1 cellular context compared by ENCODE assay signal in the genomic region with DNA sequence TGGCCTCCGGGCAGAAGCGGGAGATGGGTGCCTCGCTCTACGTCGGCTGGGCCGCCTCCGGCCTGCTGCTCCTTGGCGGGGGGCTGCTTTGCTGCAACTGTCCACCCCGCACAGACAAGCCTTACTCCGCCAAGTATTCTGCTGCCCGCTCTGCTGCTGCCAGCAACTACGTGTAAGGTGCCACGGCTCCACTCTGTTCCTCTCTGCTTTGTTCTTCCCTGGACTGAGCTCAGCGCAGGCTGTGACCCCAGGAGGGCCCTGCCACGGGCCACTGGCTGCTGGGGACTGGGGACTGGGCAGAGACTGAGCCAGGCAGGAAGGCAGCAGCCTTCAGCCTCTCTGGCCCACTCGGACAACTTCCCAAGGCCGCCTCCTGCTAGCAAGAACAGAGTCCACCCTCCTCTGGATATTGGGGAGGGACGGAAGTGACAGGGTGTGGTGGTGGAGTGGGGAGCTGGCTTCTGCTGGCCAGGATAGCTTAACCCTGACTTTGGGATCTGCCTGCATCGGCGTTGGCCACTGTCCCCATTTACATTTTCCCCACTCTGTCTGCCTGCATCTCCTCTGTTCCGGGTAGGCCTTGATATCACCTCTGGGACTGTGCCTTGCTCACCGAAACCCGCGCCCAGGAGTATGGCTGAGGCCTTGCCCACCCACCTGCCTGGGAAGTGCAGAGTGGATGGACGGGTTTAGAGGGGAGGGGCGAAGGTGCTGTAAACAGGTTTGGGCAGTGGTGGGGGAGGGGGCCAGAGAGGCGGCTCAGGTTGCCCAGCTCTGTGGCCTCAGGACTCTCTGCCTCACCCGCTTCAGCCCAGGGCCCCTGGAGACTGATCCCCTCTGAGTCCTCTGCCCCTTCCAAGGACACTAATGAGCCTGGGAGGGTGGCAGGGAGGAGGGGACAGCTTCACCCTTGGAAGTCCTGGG.
A peak's percentile ranks its signal among the peaks of the same experiment; 100 is the strongest.
TF ChIP-seq lines count a peak whose summit lies in the region.

No MANE protein-coding gene starts in this region.

TF ChIP-seq in HepG2, 621 proteins besides CTCF, POLR2A, EP300 and RAD21 (continued from another document and continues in another):
- TF ChIP-seq ZNF10 (CRISPR knock-in tag; IDR thresholded peaks at IDR 0.05; ENCODE audit: borderline replicate concordance, low read depth) = no peak
- no peak for TF ChIP-seq MTA3 (CRISPR knock-in tag; IDR thresholded peaks at IDR 0.05)
- TF ChIP-seq, protein P1, sequence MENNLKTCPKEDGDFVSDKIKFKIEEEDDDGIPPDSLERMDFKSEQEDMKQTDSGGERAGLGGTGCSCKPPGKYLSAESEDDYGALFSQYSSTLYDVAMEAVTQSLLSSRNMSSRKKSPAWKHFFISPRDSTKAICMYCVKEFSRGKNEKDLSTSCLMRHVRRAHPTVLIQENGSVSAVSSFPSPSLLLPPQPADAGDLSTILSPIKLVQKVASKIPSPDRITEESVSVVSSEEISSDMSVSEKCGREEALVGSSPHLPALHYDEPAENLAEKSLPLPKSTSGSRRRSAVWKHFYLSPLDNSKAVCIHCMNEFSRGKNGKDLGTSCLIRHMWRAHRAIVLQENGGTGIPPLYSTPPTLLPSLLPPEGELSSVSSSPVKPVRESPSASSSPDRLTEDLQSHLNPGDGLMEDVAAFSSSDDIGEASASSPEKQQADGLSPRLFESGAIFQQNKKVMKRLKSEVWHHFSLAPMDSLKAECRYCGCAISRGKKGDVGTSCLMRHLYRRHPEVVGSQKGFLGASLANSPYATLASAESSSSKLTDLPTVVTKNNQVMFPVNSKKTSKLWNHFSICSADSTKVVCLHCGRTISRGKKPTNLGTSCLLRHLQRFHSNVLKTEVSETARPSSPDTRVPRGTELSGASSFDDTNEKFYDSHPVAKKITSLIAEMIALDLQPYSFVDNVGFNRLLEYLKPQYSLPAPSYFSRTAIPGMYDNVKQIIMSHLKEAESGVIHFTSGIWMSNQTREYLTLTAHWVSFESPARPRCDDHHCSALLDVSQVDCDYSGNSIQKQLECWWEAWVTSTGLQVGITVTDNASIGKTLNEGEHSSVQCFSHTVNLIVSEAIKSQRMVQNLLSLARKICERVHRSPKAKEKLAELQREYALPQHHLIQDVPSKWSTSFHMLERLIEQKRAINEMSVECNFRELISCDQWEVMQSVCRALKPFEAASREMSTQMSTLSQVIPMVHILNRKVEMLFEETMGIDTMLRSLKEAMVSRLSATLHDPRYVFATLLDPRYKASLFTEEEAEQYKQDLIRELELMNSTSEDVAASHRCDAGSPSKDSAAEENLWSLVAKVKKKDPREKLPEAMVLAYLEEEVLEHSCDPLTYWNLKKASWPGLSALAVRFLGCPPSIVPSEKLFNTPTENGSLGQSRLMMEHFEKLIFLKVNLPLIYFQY (CRISPR knock-in tag; IDR thresholded peaks at IDR 0.05; ENCODE audit: borderline replicate concordance) = no peak
- no peak for TF ChIP-seq ZNF329 (CRISPR knock-in tag; IDR thresholded peaks at IDR 0.05; ENCODE audit: low read depth)
- TF ChIP-seq ZNF205 (CRISPR knock-in tag; IDR thresholded peaks at IDR 0.05) = no peak
- TF ChIP-seq, protein P2, sequence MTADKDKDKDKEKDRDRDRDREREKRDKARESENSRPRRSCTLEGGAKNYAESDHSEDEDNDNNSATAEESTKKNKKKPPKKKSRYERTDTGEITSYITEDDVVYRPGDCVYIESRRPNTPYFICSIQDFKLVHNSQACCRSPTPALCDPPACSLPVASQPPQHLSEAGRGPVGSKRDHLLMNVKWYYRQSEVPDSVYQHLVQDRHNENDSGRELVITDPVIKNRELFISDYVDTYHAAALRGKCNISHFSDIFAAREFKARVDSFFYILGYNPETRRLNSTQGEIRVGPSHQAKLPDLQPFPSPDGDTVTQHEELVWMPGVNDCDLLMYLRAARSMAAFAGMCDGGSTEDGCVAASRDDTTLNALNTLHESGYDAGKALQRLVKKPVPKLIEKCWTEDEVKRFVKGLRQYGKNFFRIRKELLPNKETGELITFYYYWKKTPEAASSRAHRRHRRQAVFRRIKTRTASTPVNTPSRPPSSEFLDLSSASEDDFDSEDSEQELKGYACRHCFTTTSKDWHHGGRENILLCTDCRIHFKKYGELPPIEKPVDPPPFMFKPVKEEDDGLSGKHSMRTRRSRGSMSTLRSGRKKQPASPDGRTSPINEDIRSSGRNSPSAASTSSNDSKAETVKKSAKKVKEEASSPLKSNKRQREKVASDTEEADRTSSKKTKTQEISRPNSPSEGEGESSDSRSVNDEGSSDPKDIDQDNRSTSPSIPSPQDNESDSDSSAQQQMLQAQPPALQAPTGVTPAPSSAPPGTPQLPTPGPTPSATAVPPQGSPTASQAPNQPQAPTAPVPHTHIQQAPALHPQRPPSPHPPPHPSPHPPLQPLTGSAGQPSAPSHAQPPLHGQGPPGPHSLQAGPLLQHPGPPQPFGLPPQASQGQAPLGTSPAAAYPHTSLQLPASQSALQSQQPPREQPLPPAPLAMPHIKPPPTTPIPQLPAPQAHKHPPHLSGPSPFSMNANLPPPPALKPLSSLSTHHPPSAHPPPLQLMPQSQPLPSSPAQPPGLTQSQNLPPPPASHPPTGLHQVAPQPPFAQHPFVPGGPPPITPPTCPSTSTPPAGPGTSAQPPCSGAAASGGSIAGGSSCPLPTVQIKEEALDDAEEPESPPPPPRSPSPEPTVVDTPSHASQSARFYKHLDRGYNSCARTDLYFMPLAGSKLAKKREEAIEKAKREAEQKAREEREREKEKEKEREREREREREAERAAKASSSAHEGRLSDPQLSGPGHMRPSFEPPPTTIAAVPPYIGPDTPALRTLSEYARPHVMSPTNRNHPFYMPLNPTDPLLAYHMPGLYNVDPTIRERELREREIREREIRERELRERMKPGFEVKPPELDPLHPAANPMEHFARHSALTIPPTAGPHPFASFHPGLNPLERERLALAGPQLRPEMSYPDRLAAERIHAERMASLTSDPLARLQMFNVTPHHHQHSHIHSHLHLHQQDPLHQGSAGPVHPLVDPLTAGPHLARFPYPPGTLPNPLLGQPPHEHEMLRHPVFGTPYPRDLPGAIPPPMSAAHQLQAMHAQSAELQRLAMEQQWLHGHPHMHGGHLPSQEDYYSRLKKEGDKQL (CRISPR knock-in tag; IDR thresholded peaks at IDR 0.05; ENCODE audit: low read depth) = no peak
- peak; percentile 41; the same call in 1 of the 2 replicates for TF ChIP-seq FOXO1 (CRISPR knock-in tag; IDR thresholded peaks at IDR 0.05)
- no peak for TF ChIP-seq MIXL1 (CRISPR knock-in tag; IDR thresholded peaks at IDR 0.05)
- no peak for TF ChIP-seq PRPF4 (IDR thresholded peaks at IDR 0.05; ENCODE audit: low read depth, low read length, poor library complexity, severe bottlenecking)
- TF ChIP-seq ZSCAN20 (CRISPR knock-in tag; IDR thresholded peaks at IDR 0.05; ENCODE audit: borderline replicate concordance) = no peak
- TF ChIP-seq, protein P3, sequence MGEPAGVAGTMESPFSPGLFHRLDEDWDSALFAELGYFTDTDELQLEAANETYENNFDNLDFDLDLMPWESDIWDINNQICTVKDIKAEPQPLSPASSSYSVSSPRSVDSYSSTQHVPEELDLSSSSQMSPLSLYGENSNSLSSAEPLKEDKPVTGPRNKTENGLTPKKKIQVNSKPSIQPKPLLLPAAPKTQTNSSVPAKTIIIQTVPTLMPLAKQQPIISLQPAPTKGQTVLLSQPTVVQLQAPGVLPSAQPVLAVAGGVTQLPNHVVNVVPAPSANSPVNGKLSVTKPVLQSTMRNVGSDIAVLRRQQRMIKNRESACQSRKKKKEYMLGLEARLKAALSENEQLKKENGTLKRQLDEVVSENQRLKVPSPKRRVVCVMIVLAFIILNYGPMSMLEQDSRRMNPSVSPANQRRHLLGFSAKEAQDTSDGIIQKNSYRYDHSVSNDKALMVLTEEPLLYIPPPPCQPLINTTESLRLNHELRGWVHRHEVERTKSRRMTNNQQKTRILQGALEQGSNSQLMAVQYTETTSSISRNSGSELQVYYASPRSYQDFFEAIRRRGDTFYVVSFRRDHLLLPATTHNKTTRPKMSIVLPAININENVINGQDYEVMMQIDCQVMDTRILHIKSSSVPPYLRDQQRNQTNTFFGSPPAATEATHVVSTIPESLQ (CRISPR knock-in tag; conservative IDR thresholded peaks at IDR 0.05) = no peak
- no peak for TF ChIP-seq ZBTB43 (CRISPR knock-in tag; conservative IDR thresholded peaks at IDR 0.05)
- no peak for TF ChIP-seq SNRNP70 (IDR thresholded peaks at IDR 0.05; ENCODE audit: low read depth, low read length)
- no peak for TF ChIP-seq ZNF558 (CRISPR knock-in tag; IDR thresholded peaks at IDR 0.05; ENCODE audit: borderline replicate concordance)
- no peak; the same call in 1 of the 2 replicates for TF ChIP-seq NR2F6 (IDR thresholded peaks at IDR 0.05)
- no peak for TF ChIP-seq NR2F6 (CRISPR knock-in tag; IDR thresholded peaks at IDR 0.05)
- no peak for TF ChIP-seq ZNF564 (CRISPR knock-in tag; IDR thresholded peaks at IDR 0.05)
- peak; percentile 42; the same call in 1 of the 2 replicates for TF ChIP-seq ZNF572 (CRISPR knock-in tag; IDR thresholded peaks at IDR 0.05)
- TF ChIP-seq PHF5A (CRISPR knock-in tag; IDR thresholded peaks at IDR 0.05; ENCODE audit: low read depth, unreplicated experiment) = no peak
- no peak for TF ChIP-seq TFE3 (CRISPR knock-in tag; IDR thresholded peaks at IDR 0.05)
- no peak for TF ChIP-seq KLF6 (CRISPR knock-in tag; IDR thresholded peaks at IDR 0.05)
- TF ChIP-seq ZBTB38 (CRISPR knock-in tag; IDR thresholded peaks at IDR 0.05) = no peak
- 0 out of 2 replicates have a peak, but pooled peaks have one; percentile 9 for TF ChIP-seq SALL1 (CRISPR knock-in tag; IDR thresholded peaks at IDR 0.05)
- peak; percentile 57; the same call in 1 of the 2 replicates for TF ChIP-seq NFKB2 (CRISPR knock-in tag; IDR thresholded peaks at IDR 0.05; ENCODE audit: borderline replicate concordance)
- no peak for TF ChIP-seq NONO (IDR thresholded peaks at IDR 0.05)
- no peak for TF ChIP-seq NONO (CRISPR knock-in tag; conservative IDR thresholded peaks at IDR 0.05)
- no peak for TF ChIP-seq ZNF775 (CRISPR knock-in tag; IDR thresholded peaks at IDR 0.05; ENCODE audit: borderline replicate concordance)
- no peak for TF ChIP-seq IKZF1 (IDR thresholded peaks at IDR 0.05)
- TF ChIP-seq ZNF326 (CRISPR knock-in tag; IDR thresholded peaks at IDR 0.05; ENCODE audit: borderline replicate concordance) = peak; percentile 16; the same call in 1 of the 2 replicates
- TF ChIP-seq, protein P4, sequence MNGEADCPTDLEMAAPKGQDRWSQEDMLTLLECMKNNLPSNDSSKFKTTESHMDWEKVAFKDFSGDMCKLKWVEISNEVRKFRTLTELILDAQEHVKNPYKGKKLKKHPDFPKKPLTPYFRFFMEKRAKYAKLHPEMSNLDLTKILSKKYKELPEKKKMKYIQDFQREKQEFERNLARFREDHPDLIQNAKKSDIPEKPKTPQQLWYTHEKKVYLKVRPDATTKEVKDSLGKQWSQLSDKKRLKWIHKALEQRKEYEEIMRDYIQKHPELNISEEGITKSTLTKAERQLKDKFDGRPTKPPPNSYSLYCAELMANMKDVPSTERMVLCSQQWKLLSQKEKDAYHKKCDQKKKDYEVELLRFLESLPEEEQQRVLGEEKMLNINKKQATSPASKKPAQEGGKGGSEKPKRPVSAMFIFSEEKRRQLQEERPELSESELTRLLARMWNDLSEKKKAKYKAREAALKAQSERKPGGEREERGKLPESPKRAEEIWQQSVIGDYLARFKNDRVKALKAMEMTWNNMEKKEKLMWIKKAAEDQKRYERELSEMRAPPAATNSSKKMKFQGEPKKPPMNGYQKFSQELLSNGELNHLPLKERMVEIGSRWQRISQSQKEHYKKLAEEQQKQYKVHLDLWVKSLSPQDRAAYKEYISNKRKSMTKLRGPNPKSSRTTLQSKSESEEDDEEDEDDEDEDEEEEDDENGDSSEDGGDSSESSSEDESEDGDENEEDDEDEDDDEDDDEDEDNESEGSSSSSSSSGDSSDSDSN (CRISPR knock-in tag; IDR thresholded peaks at IDR 0.05) = peak; percentile 12; the same call in 1 of the 2 replicates
- TF ChIP-seq GFI1 (CRISPR knock-in tag; IDR thresholded peaks at IDR 0.05; ENCODE audit: borderline replicate concordance) = no peak
- TF ChIP-seq, protein P5, sequence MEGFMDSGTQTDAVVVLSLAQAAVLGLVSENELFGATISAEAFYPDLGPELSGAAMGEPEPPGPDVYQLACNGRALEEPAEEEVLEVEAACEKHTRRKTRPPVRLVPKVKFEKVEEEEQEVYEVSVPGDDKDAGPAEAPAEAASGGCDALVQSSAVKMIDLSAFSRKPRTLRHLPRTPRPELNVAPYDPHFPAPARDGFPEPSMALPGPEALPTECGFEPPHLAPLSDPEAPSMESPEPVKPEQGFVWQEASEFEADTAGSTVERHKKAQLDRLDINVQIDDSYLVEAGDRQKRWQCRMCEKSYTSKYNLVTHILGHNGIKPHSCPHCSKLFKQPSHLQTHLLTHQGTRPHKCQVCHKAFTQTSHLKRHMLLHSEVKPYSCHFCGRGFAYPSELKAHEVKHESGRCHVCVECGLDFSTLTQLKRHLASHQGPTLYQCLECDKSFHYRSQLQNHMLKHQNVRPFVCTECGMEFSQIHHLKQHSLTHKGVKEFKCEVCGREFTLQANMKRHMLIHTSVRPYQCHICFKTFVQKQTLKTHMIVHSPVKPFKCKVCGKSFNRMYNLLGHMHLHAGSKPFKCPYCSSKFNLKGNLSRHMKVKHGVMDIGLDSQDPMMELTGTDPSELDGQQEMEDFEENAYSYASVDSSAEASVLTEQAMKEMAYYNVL (CRISPR knock-in tag; IDR thresholded peaks at IDR 0.05; ENCODE audit: borderline replicate concordance) = no peak
- peak; percentile 43; the same call in 1 of the 2 replicates for TF ChIP-seq BORCS8-MEF2B (CRISPR knock-in tag; IDR thresholded peaks at IDR 0.05)
